In the genomic region with DNA sequence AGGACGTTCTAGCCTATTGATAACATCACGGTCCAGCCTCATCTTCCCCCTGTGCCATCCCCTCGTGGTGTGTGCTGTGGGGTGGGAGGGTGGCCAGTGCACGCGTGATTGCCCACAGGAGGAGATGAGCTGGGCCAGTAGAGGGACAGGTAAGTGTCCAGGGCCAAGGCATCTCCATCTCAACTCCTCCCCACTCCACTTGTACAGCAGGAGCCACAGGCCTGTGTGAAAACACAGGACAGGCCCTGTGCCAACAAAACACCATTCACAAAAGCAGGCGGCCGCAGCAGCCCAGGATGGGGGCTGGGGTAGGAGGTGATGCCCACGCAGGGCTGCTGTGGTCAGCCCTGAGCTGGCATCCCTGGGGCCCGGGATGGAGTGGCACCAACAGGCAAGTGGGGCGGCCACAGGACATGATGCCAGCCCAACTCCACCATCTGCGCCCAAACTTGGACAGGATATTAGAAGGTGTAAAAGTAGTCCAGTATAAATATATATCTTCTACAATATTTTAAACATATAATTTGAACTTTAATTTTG, we compare ENCODE assay signal across 15 cellular contexts. TPM values are rescaled to one million over a fixed set of nuclear protein-coding genes. Genes with fewer than 3 reads are reported as not detected.
"Had no signal": no experiment of that assay in that cellular context is flagged by ENCODE, and none has a peak within 500 bp of the region (broad histone marks: within the 10 kb centered on the region; RNA-seq: fewer than 3 reads in every experiment).

No MANE protein-coding gene starts in this region.

- ATAC-seq: gastroesophageal sphincter; mucosa of descending colon; naive thymus-derived CD8-positive, alpha-beta T cell; right cardiac atrium; stimulated activated memory B cell treated with anti-CD40 and anti-IgM and Interleukin-4, amounts not matched to agents 10 μg/mL and 1 μg/mL and 100 μg/mL, for 72 hours; stimulated activated naive CD8-positive, alpha-beta T cell treated with anti-CD3 and anti-CD28 coated beads, Interleukin-15, amount 100 ng/mL, for 72 hours had no signal

- H3K9me3 ChIP-seq: esophagus squamous epithelium, mucosa of descending colon had no signal

- H3K4me3 Mint-ChIP-seq: central memory CD8-positive, alpha-beta T cell; immature natural killer cell; naive thymus-derived CD8-positive, alpha-beta T cell; stimulated activated memory B cell treated with anti-CD40 and anti-IgM and Interleukin-4, amounts not matched to agents 10 μg/mL and 1 μg/mL and 100 μg/mL, for 72 hours; stimulated activated naive CD8-positive, alpha-beta T cell treated with anti-CD3 and anti-CD28 coated beads, Interleukin-15, amount 100 ng/mL, for 72 hours; type B pancreatic cell had no signal

- H3K27ac ChIP-seq: esophagus squamous epithelium, gastroesophageal sphincter, ovary had no signal

- H3K27me3 ChIP-seq: esophagus squamous epithelium, gastroesophageal sphincter, ovary had no signal

- H3K27me3 Mint-ChIP-seq: central memory CD8-positive, alpha-beta T cell; naive thymus-derived CD8-positive, alpha-beta T cell; stimulated activated memory B cell treated with anti-CD40 and anti-IgM and Interleukin-4, amounts not matched to agents 10 μg/mL and 1 μg/mL and 100 μg/mL, for 72 hours; stimulated activated naive CD8-positive, alpha-beta T cell treated with anti-CD3 and anti-CD28 coated beads, Interleukin-15, amount 100 ng/mL, for 72 hours; type B pancreatic cell had no signal

- H3K9me3 Mint-ChIP-seq: central memory CD8-positive, alpha-beta T cell; naive thymus-derived CD8-positive, alpha-beta T cell; stimulated activated memory B cell treated with anti-CD40 and anti-IgM and Interleukin-4, amounts not matched to agents 10 μg/mL and 1 μg/mL and 100 μg/mL, for 72 hours; stimulated activated naive CD8-positive, alpha-beta T cell treated with anti-CD3 and anti-CD28 coated beads, Interleukin-15, amount 100 ng/mL, for 72 hours; type B pancreatic cell had no signal

- H3K27ac Mint-ChIP-seq: immature natural killer cell; stimulated activated memory B cell treated with anti-CD40 and anti-IgM and Interleukin-4, amounts not matched to agents 10 μg/mL and 1 μg/mL and 100 μg/mL, for 72 hours; type B pancreatic cell had no signal

- H3K4me3 ChIP-seq: esophagus squamous epithelium, gastroesophageal sphincter, mucosa of descending colon, ovary, smooth muscle cell had no signal

- H3K4me1 Mint-ChIP-seq: central memory CD8-positive, alpha-beta T cell; immature natural killer cell; stimulated activated memory B cell treated with anti-CD40 and anti-IgM and Interleukin-4, amounts not matched to agents 10 μg/mL and 1 μg/mL and 100 μg/mL, for 72 hours; stimulated activated naive CD8-positive, alpha-beta T cell treated with anti-CD3 and anti-CD28 coated beads, Interleukin-15, amount 100 ng/mL, for 72 hours had no signal

- DNase-seq: esophagus squamous epithelium; foreskin fibroblast; glutamatergic neuron; immature natural killer cell; mucosa of descending colon; ovary; stimulated activated CD4-positive, alpha-beta T cell treated with anti-CD3 and anti-CD28 coated beads, Interleukin-4, amount 100 ng/mL, for 1 hour; stimulated activated naive CD8-positive, alpha-beta T cell treated with anti-CD3 and anti-CD28 coated beads, Interleukin-15, amount 100 ng/mL, for 72 hours had no signal

- H3K4me1 ChIP-seq: gastroesophageal sphincter had no signal

RNA-seq across cellular contexts. Expression of a gene that starts 32.6 kb away (rescaled TPM):
- total RNA-seq: smooth muscle cell had no signal
